In the genomic region with DNA sequence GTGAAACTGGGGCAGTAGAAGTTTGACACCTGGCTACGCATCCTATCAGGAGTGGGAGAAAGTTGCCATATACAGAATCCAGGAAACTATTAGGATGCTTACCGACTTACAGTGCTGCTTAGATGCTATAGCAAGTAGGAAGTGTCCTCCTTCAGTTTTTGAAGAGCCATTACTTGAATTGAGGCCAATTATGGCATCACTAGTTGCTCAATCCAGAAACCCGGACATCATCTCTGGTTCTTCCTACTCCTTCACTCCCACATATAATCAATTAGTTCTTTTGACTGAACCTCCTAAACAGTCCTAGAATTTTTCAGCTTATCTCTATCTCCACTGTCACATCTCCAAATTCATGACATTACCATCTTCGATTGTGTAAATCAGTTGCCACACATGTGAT, we compare ENCODE assay signal across 1 cellular context.
A peak's percentile ranks its signal among the peaks of the same experiment; 100 is the strongest.
TF ChIP-seq lines count a peak whose summit lies in the region.

No MANE protein-coding gene starts in this region.

TF ChIP-seq in K562, 482 proteins besides CTCF, POLR2A, EP300 and RAD21 (continued from another document):
- TF ChIP-seq, protein P1, sequence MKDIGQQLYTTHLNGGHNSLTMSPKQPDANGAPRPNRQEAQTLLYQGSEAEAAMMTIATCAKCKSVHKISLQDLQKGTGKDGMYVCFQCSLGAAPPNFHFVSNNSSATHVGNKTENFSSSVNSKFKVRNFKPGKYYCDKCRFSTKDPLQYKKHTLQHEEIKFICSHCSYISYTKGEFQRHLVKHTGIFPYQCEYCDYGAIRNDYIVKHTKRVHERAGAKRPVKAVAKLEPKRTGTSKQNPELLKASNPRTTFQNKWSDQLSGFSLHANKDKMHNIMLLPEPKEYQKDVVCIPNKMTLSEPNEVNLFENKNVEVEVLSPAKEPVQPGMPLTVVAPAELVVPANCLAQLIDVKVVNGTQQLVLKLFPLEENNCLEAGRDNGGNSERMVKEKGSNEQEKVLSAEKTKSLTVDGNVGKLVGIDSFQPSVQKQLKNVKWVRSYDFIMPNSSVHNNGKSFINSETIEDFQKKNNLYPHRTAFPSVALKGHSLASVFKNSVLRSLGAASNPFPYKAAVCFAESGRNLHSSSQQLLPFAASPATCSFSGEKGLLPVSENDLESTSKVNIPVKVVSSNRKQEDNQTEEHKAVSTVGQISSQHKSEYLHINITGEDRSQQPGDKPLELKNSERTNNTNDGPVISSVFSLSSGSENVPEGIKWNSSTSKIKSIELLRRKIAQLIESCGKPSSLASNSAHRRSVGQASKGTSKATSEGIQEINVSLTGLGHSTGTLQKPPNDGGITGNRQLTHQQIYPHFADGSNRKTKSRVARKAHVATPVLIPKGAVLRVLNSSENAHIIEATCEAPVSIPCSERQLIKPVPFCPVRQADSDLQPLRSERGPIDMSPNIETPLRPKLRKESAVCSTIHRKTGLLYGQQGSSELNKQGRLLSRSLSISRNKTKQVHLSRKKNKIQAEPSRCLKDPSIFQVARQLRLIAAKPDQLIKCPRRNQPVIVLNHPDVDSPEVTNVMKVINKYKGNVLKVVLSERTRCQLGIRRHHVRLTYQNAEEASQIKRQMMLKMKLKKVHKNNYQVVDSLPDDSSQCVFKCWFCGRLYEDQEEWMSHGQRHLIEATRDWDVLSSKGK (CRISPR knock-in tag; IDR thresholded peaks at IDR 0.05): no peak
- TF ChIP-seq SRF (CRISPR knock-in tag; IDR thresholded peaks at IDR 0.05): no peak
- no peak for TF ChIP-seq SMAD1 (IDR thresholded peaks at IDR 0.05; ENCODE audit: low read depth, low read length, partially characterized antibody)
- TF ChIP-seq, protein P2, sequence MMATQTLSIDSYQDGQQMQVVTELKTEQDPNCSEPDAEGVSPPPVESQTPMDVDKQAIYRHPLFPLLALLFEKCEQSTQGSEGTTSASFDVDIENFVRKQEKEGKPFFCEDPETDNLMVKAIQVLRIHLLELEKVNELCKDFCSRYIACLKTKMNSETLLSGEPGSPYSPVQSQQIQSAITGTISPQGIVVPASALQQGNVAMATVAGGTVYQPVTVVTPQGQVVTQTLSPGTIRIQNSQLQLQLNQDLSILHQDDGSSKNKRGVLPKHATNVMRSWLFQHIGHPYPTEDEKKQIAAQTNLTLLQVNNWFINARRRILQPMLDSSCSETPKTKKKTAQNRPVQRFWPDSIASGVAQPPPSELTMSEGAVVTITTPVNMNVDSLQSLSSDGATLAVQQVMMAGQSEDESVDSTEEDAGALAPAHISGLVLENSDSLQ (IDR thresholded peaks at IDR 0.05): no peak
- no peak for TF ChIP-seq NFE2 (IDR thresholded peaks at IDR 0.05; ENCODE audit: low read depth)
- no peak for TF ChIP-seq ZKSCAN8 (CRISPR knock-in tag; IDR thresholded peaks at IDR 0.05)
- 0 out of 2 replicates have a peak, but pooled peaks have one; percentile 33 for TF ChIP-seq CEBPB (tag; IDR thresholded peaks at IDR 0.05)
- TF ChIP-seq, protein P3, sequence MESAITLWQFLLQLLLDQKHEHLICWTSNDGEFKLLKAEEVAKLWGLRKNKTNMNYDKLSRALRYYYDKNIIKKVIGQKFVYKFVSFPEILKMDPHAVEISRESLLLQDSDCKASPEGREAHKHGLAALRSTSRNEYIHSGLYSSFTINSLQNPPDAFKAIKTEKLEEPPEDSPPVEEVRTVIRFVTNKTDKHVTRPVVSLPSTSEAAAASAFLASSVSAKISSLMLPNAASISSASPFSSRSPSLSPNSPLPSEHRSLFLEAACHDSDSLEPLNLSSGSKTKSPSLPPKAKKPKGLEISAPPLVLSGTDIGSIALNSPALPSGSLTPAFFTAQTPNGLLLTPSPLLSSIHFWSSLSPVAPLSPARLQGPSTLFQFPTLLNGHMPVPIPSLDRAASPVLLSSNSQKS (CRISPR knock-in tag; IDR thresholded peaks at IDR 0.05): no peak
- no peak for TF ChIP-seq CEBPG (CRISPR knock-in tag; IDR thresholded peaks at IDR 0.05)
- TF ChIP-seq CEBPG (tag; conservative IDR thresholded peaks at IDR 0.05 in 1 of 2, IDR thresholded peaks at IDR 0.05 in 1 of 2): peak in 1 of 2 experiments; percentile 28; a peak in 1 of 4 replicates
- no peak for TF ChIP-seq NBN (IDR thresholded peaks at IDR 0.05; ENCODE audit: low read depth)
